In the genomic region with DNA sequence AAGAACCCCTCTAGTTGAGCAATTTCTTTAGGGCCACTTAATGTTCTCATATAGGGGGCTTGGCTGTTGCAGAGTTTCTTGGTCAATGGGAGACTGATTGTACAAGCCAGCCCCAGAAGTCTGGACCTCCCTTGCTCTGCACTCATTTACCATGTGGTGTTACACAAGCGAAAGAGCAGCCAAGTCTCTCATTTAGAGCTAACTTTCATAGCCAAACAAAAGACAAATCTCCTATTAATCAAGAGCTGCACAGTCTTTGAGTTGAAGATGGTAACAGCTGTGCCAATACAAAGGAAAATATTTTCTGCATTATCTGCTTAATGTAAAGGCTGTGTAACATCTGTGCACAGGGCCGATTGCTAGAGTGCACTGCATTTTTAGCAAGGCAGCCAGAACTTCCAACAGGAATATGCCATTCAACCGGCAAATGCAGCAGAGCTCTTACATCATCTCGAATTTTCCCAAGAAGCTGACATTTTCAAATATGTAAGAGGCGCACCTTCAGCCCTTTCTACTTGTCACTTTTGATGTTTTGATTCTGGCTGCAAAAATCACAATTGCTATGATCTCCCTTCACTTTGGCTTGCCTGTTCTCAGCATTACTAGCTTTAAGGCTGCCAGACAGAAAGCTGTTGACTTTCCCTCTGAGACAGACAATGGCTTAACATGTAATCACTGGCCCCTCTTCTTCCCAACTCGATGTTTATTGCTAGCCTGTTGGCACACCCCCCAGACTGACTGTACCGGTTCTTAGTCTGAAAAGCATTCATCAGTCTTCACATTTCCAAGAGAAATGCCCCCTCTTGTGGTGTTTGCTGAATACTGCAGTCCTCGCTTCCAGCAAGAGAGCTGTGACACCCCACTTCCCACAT, we compare ENCODE assay signal across 8 cellular contexts.
A peak's percentile ranks its signal among the peaks of the same experiment; 100 is the strongest.
DNase-seq lines count a peak whose midpoint lies in the region; ATAC-seq and TF ChIP-seq lines count a peak whose summit lies in the region.

No MANE protein-coding gene starts in this region.

- H3K27me3 ChIP-seq in Caco-2 (replicated peaks; ENCODE audit: control insufficient read depth, insufficient read depth, low read length), result no peaks in the 10 kb centered on the region; the same call in 1 of the 2 replicates
- no peaks in the 10 kb centered on the region for H3K27me3 ChIP-seq in endodermal cell (ENCODE audit: control insufficient read depth, insufficient read depth, low read length, poor library complexity, severe bottlenecking)

- peak; percentile 83 to 88 for DNase-seq in Caco-2
- DNase-seq in NCI-H82 treated with DMSO at 0.1 percent for 48 hours (lab: John Stamatoyannopoulos, UW; ENCODE audit: unreplicated experiment), result peak; percentile 67
- peak; percentile 24 to 37 for DNase-seq in activated CD8-positive, alpha-beta memory T cell treated with anti-CD3 and anti-CD28 coated beads for 1 hour (ENCODE audit: extremely low read depth in 1 of 2, low read depth in 1 of 2)
- DNase-seq in endodermal cell, result peak; percentile 92
- peak in 2 of 3 donors; percentile 41 to 87 for DNase-seq in mucosa of descending colon
- peak; percentile 15 to 46 for DNase-seq in stimulated activated CD8-positive, alpha-beta memory T cell treated with anti-CD3 and anti-CD28 coated beads, Interleukin-4, amount 100 ng/mL, for 1 hour (ENCODE audit: low read depth in 2 of 2, low spot score in 1 of 2)

- no peaks in the 10 kb centered on the region for H3K27me3 Mint-ChIP-seq in Caco-2 (ENCODE audit: insufficient read depth, unreplicated experiment)
- peaks cover 2% of the 10 kb centered on the region for H3K27me3 Mint-ChIP-seq in endodermal cell (ENCODE audit: insufficient read depth)

- H3K4me3 Mint-ChIP-seq in Caco-2 (ENCODE audit: unreplicated experiment) (peak overlapping the region; percentile 13), endodermal cell (no peak overlapping the region)

- no peak overlapping the region for H3K4me3 ChIP-seq in Caco-2 (ENCODE audit: low read depth, low read length)
- H3K4me3 ChIP-seq in endodermal cell (ENCODE audit: low read length), result no peak overlapping the region
- H3K4me3 ChIP-seq in mucosa of descending colon, result no peak overlapping the region

- intact Hi-C loops in Caco-2 (cut with micrococcal nuclease; ENCODE audit: unreplicated experiment), result loop anchor here (1.0 to 2.0 kb wide), 5 partner anchors 10 to 953 kb away; a partner anchor contains a TSS
- intact Hi-C loops in mucosa of descending colon (cut with DNase I, micrococcal nuclease), result no loop called here

- H3K9me3 Mint-ChIP-seq in Caco-2 (ENCODE audit: unreplicated experiment), result no peaks in the 10 kb centered on the region
- no peaks in the 10 kb centered on the region for H3K9me3 Mint-ChIP-seq in endodermal cell

- H3K9me3 ChIP-seq in Caco-2, result no peaks in the 10 kb centered on the region
- no peaks in the 10 kb centered on the region for H3K9me3 ChIP-seq in endodermal cell (ENCODE audit: control insufficient read depth, low read length)
- H3K9me3 ChIP-seq in mucosa of descending colon, result no peaks in the 10 kb centered on the region

- H3K4me1 ChIP-seq in Caco-2, result 0 out of 2 replicates have a peak, but pooled peaks cover 4% of the 10 kb centered on the region
- H3K4me1 ChIP-seq in endodermal cell (ENCODE audit: control insufficient read depth, insufficient read depth, low read length), result peaks cover 3% of the 10 kb centered on the region
- peaks cover 2% of the 10 kb centered on the region for H3K4me1 ChIP-seq in mucosa of descending colon (ENCODE audit: low read depth)

- TF ChIP-seq CTCF in Caco-2 (IDR thresholded peaks at IDR 0.05; ENCODE audit: insufficient read depth in 1 of 2, low read depth in 1 of 2, low read length in 1 of 2, severe bottlenecking in 1 of 2, unreplicated experiment in 1 of 2) (peak; percentile 92 to 93), endodermal cell (conservative IDR thresholded peaks at IDR 0.05) (peak; percentile 89), mucosa of descending colon (IDR thresholded peaks at IDR 0.05) (peak; percentile 84)

- H3K36me3 ChIP-seq in Caco-2 (ENCODE audit: control insufficient read depth, insufficient read depth, low read length), result no peaks in the 10 kb centered on the region
- H3K36me3 ChIP-seq in endodermal cell (ENCODE audit: control insufficient read depth, insufficient read depth, low read length), result no peaks in the 10 kb centered on the region
- no peaks in the 10 kb centered on the region for H3K36me3 ChIP-seq in mucosa of descending colon (ENCODE audit: low read depth)

- no TSS peak for BruUV-seq in Caco-2 (replicated peaks; lab: Mats Ljungman, UMichigan)

- no peak overlapping the region for H3K27ac ChIP-seq in endodermal cell (ENCODE audit: low read depth, low read length)

- no peaks in the 10 kb centered on the region for H3K36me3 Mint-ChIP-seq in Caco-2 (ENCODE audit: insufficient read depth, unreplicated experiment)
- no peaks in the 10 kb centered on the region for H3K36me3 Mint-ChIP-seq in endodermal cell (ENCODE audit: low read depth)

- 40 to 50% methylated on average over 7 to 8 of the region's 8 CpGs for WGBS in endodermal cell (ENCODE audit: insufficient coverage in 1 of 2, insufficient read length in 1 of 2), 2 experiments

- CTCF ChIA-PET in Caco-2 (lab: Charles Lee), result interaction anchor here (0.6 to 1.8 kb wide), 19 partner anchors 8 to 1440 kb away, joined by 3 to 10 read pairs (median 4); no protein-coding TSS in a partner anchor

- ATAC-seq in GM19467 (IDR thresholded peaks at IDR 0.05; ENCODE audit: unreplicated experiment), result peak; percentile 90
- ATAC-seq in HG03575 (IDR thresholded peaks at IDR 0.05; ENCODE audit: extremely low read depth, insufficient number of reproducible peaks, low FRiP score, unreplicated experiment), result peak; percentile 45
- peak; percentile 94 for ATAC-seq in mucosa of descending colon

- H3K27ac Mint-ChIP-seq in Caco-2 (ENCODE audit: unreplicated experiment) (no peak overlapping the region), endodermal cell (no peak overlapping the region)

- POLR2A ChIA-PET in Caco-2 (lab: Charles Lee), result no interaction called here

- H3K4me1 Mint-ChIP-seq in Caco-2 (ENCODE audit: low read depth, unreplicated experiment), result peaks cover 6% of the 10 kb centered on the region
- peaks cover 17% of the 10 kb centered on the region for H3K4me1 Mint-ChIP-seq in endodermal cell

- no peak overlapping the region for H3K9ac ChIP-seq in endodermal cell (ENCODE audit: extremely low read depth, low read length, poor library complexity, severe bottlenecking)

Comparison
In these comparisons a context has a peak if more than half of its experiments do, and no peak if none do; other contexts are left out.
1. DNase-seq: peak in every context shown above with its lines; median percentile 92 in endodermal cell; 86 in Caco-2; 67 in NCI-H82 treated with DMSO at 0.1 percent for 48 hours; 64 in mucosa of descending colon; 30 in activated CD8-positive, alpha-beta memory T cell treated with anti-CD3 and anti-CD28 coated beads for 1 hour; 30 in stimulated activated CD8-positive, alpha-beta memory T cell treated with anti-CD3 and anti-CD28 coated beads, Interleukin-4, amount 100 ng/mL, for 1 hour.